Comparison of ENCODE assay signal across 16 cellular contexts in the genomic region with DNA sequence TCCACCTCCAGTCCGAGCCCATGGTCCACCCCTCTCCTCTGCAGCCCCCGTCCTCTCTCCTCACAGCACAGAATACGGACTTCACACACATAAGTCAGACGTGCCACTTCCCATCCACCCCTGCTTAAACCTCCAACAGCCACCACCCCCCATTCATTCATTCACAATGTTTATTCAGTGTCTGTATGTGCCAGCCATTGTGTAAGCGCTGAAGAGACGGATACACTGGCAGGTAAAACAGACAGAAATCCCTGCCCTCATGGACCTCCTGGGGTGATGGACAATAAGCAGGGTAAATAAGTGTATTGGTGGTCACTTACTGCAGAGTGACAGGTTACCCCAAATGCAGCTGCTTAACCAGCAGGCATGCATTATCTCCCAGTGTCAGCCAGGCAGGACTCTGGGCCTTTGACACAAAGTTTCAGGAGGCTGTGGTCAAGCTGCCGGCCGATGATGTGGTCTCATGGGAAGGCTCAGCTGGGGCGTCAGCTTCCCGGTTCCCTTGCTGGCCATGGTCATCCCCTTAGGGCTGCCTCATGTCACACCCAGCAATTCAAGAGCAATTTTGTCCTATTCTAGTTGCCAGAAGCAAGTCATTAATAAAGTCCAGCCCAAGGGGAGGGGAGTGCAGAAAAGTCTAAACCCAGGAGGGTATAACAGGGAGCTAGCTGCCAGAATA. TPM values are rescaled to one million over a fixed set of nuclear protein-coding genes. Genes with fewer than 3 reads are reported as not detected.
DNase-seq lines count a peak whose midpoint lies in the region; ATAC-seq and TF ChIP-seq lines count a peak whose summit lies in the region.
"Had no signal": no experiment of that assay in that cellular context is flagged by ENCODE, and none has a peak within 500 bp of the region (broad histone marks: within the 10 kb centered on the region; RNA-seq: fewer than 3 reads in every experiment).

No MANE protein-coding gene starts in this region.

- peak overlapping the region; percentile 39 for H3K27ac Mint-ChIP-seq in activated T-cell treated with anti-CD3 and anti-CD28 coated beads, Interleukin-2, amount 50 U/mL, for 24 hours
- H3K27ac Mint-ChIP-seq in activated CD4-positive, alpha-beta memory T cell treated with anti-CD3 and anti-CD28 coated beads for 36 hours, result peak overlapping the region; percentile 8
- H3K27ac Mint-ChIP-seq in natural killer cell treated with Interleukin-12 subunit alpha and Interleukin-12 subunit beta and Interleukin-15 and Interleukin-18, amount 100 ng/mL, for 72 hours, result peak overlapping the region; percentile 60 to 80

- H3K9me3 Mint-ChIP-seq in activated T-cell treated with anti-CD3 and anti-CD28 coated beads, Interleukin-2, amount 50 U/mL, for 24 hours, result no peaks in the 10 kb centered on the region
- no peaks in the 10 kb centered on the region for H3K9me3 Mint-ChIP-seq in activated CD4-positive, alpha-beta memory T cell treated with anti-CD3 and anti-CD28 coated beads for 36 hours
- no peaks in the 10 kb centered on the region for H3K9me3 Mint-ChIP-seq in natural killer cell treated with Interleukin-12 subunit alpha and Interleukin-12 subunit beta and Interleukin-15 and Interleukin-18, amount 100 ng/mL, for 72 hours

- no peak overlapping the region for H3K4me3 ChIP-seq in sigmoid colon
- H3K4me3 ChIP-seq: Peyer's patch had no signal

- ATAC-seq in natural killer cell treated with Interleukin-12 subunit alpha and Interleukin-12 subunit beta and Interleukin-15 and Interleukin-18, amount 100 ng/mL, for 72 hours, result no peak
- ATAC-seq in HG03565 (IDR thresholded peaks at IDR 0.05; ENCODE audit: unreplicated experiment) (no peak), HG03135 (IDR thresholded peaks at IDR 0.05; ENCODE audit: unreplicated experiment) (no peak)

- H3K27me3 Mint-ChIP-seq in activated T-cell treated with anti-CD3 and anti-CD28 coated beads, Interleukin-2, amount 50 U/mL, for 24 hours, result peaks cover 8% of the 10 kb centered on the region
- H3K27me3 Mint-ChIP-seq in activated CD4-positive, alpha-beta memory T cell treated with anti-CD3 and anti-CD28 coated beads for 36 hours, result peaks cover 8% of the 10 kb centered on the region
- H3K27me3 Mint-ChIP-seq in natural killer cell treated with Interleukin-12 subunit alpha and Interleukin-12 subunit beta and Interleukin-15 and Interleukin-18, amount 100 ng/mL, for 72 hours, result peaks cover 0 to 2% of the 10 kb centered on the region in 2 donors

- DNase-seq in activated T-cell treated with anti-CD3 and anti-CD28 coated beads, Interleukin-2, amount 50 U/mL, for 24 hours, result no peak
- DNase-seq in activated T-cell treated with anti-CD3 and anti-CD28 coated beads, Interleukin-2, amount 50 U/mL, for 48 hours, result no peak
- DNase-seq in DMS153 (lab: John Stamatoyannopoulos, UW) (peak; percentile 83), sigmoid colon (no peak)
- DNase-seq in activated CD4-positive, alpha-beta memory T cell treated with anti-CD3 and anti-CD28 coated beads for 36 hours, result no peak
- DNase-seq in natural killer cell treated with Interleukin-12 subunit alpha and Interleukin-12 subunit beta and Interleukin-15 and Interleukin-18, amount 100 ng/mL, for 72 hours (ENCODE audit: low spot score), result no peak
- DNase-seq: activated CD4-positive, alpha-beta T cell treated with anti-CD3 and anti-CD28 coated beads for 1 hour; activated gamma-delta T cell; mesendoderm; NCI-H510A; Peyer's patch; posterior cingulate gyrus had no signal

- peaks cover 0 to 5% (median 3%) of the 10 kb centered on the region in 4 donors for H3K36me3 ChIP-seq in sigmoid colon

- WGBS in sigmoid colon, 2 donors, result 72 to 86% methylated on average over 10 of the region's 10 CpGs

- H3K27ac ChIP-seq in sigmoid colon, result no peak overlapping the region

- TF ChIP-seq EP300 in sigmoid colon (IDR thresholded peaks at IDR 0.05), result no peak

- H3K4me3 Mint-ChIP-seq in activated T-cell treated with anti-CD3 and anti-CD28 coated beads, Interleukin-2, amount 50 U/mL, for 24 hours, result no peak overlapping the region
- H3K4me3 Mint-ChIP-seq in activated CD4-positive, alpha-beta memory T cell treated with anti-CD3 and anti-CD28 coated beads for 36 hours, result peak overlapping the region; percentile 14
- H3K4me3 Mint-ChIP-seq in natural killer cell treated with Interleukin-12 subunit alpha and Interleukin-12 subunit beta and Interleukin-15 and Interleukin-18, amount 100 ng/mL, for 72 hours, result peak overlapping the region; percentile 81

- POLR2A ChIA-PET in activated CD4-positive, alpha-beta memory T cell treated with anti-CD3 and anti-CD28 coated beads for 36 hours (lab: Charles Lee), result interaction anchor here (3.1 kb wide), 1 partner anchor 45 kb away, joined by 12 read pairs; no protein-coding TSS in a partner anchor

- TF ChIP-seq POLR2A in sigmoid colon (IDR thresholded peaks at IDR 0.05), result no peak

- CTCF ChIA-PET in activated CD4-positive, alpha-beta memory T cell treated with anti-CD3 and anti-CD28 coated beads for 36 hours (lab: Charles Lee), result no interaction called here

- H3K9me3 ChIP-seq in sigmoid colon, result peaks cover 0 to 4% (median 0%) of the 10 kb centered on the region in 4 donors
- H3K9me3 ChIP-seq: Peyer's patch had no signal

- intact Hi-C loops in activated CD4-positive, alpha-beta memory T cell treated with anti-CD3 and anti-CD28 coated beads for 36 hours (cut with micrococcal nuclease), result loop anchor here (5.0 kb wide), 2 partner anchors 43 to 203 kb away; a partner anchor contains a TSS
- intact Hi-C loops in sigmoid colon (cut with DNase I), result no loop called here

- TF ChIP-seq CTCF in sigmoid colon (IDR thresholded peaks at IDR 0.05), result no peak

- peaks cover 18% of the 10 kb centered on the region for H3K4me1 Mint-ChIP-seq in activated T-cell treated with anti-CD3 and anti-CD28 coated beads, Interleukin-2, amount 50 U/mL, for 24 hours (ENCODE audit: low read depth)
- peaks cover 9% of the 10 kb centered on the region for H3K4me1 Mint-ChIP-seq in activated CD4-positive, alpha-beta memory T cell treated with anti-CD3 and anti-CD28 coated beads for 36 hours (ENCODE audit: low read depth)
- peaks cover 18 to 24% of the 10 kb centered on the region in 2 donors for H3K4me1 Mint-ChIP-seq in natural killer cell treated with Interleukin-12 subunit alpha and Interleukin-12 subunit beta and Interleukin-15 and Interleukin-18, amount 100 ng/mL, for 72 hours (ENCODE audit: low read depth in 2 of 2)

- peaks cover 19% of the 10 kb centered on the region for H3K36me3 Mint-ChIP-seq in activated T-cell treated with anti-CD3 and anti-CD28 coated beads, Interleukin-2, amount 50 U/mL, for 24 hours (ENCODE audit: low read depth)
- peaks cover 10% of the 10 kb centered on the region for H3K36me3 Mint-ChIP-seq in activated CD4-positive, alpha-beta memory T cell treated with anti-CD3 and anti-CD28 coated beads for 36 hours
- H3K36me3 Mint-ChIP-seq in natural killer cell treated with Interleukin-12 subunit alpha and Interleukin-12 subunit beta and Interleukin-15 and Interleukin-18, amount 100 ng/mL, for 72 hours, result no peaks in the 10 kb centered on the region

- peaks cover 0 to 36% (median 23%) of the 10 kb centered on the region in 4 donors for H3K4me1 ChIP-seq in sigmoid colon

- peaks cover 21 to 41% (median 31%) of the 10 kb centered on the region in 3 donors for H3K27me3 ChIP-seq in sigmoid colon

RNA-seq across cellular contexts. Expression of a gene that starts 1.9 kb away (rescaled TPM):
- 10 to 100 TPM; 71.0 to 71.2 TPM for total RNA-seq in activated CD4-positive, alpha-beta memory T cell treated with anti-CD3 and anti-CD28 coated beads for 36 hours
- 100 to 1,000 TPM in 1 of 2 donors, 10 to 100 TPM in 1; 64.0 to 118 TPM for total RNA-seq in natural killer cell treated with Interleukin-12 subunit alpha and Interleukin-12 subunit beta and Interleukin-15 and Interleukin-18, amount 100 ng/mL, for 72 hours
- 10 to 100 TPM; 28.0 to 38.0 (median 36.2) TPM for total RNA-seq in sigmoid colon
- polyA plus RNA-seq in sigmoid colon, result 10 to 100 TPM; 28.4 to 80.9 (median 40.8) TPM

RNA-seq across cellular contexts. Expression of a gene that starts 6.0 kb away (rescaled TPM):
- under 1 TPM; 0.43 to 0.61 TPM for total RNA-seq in activated CD4-positive, alpha-beta memory T cell treated with anti-CD3 and anti-CD28 coated beads for 36 hours
- total RNA-seq in natural killer cell treated with Interleukin-12 subunit alpha and Interleukin-12 subunit beta and Interleukin-15 and Interleukin-18, amount 100 ng/mL, for 72 hours, result 10 to 100 TPM in 1 of 2 donors, 1 to 10 TPM in 1; 4.3 to 38.2 TPM
- 1 to 10 TPM in 1 of 4 donors, not detected in 3; 1.4 TPM for total RNA-seq in sigmoid colon
- 1 to 10 TPM in 1 of 3 donors, not detected in 2; 4.7 TPM for polyA plus RNA-seq in sigmoid colon
- total RNA-seq: frontal cortex had no signal

RNA-seq across cellular contexts. Expression of a gene that starts 7.6 kb away (rescaled TPM):
- not detected for total RNA-seq in activated CD4-positive, alpha-beta memory T cell treated with anti-CD3 and anti-CD28 coated beads for 36 hours
- under 1 TPM in 1 of 2 donors, not detected in 1; 0.21 TPM for total RNA-seq in natural killer cell treated with Interleukin-12 subunit alpha and Interleukin-12 subunit beta and Interleukin-15 and Interleukin-18, amount 100 ng/mL, for 72 hours
- 1 to 10 TPM in 1 of 4 donors, under 1 TPM in 3; 0.14 to 1.1 (median 0.43) TPM for total RNA-seq in sigmoid colon
- under 1 TPM in 1 of 3 donors, not detected in 2; 0.50 TPM for polyA plus RNA-seq in sigmoid colon
- total RNA-seq: HT1080 had no signal

RNA-seq across cellular contexts. Expression of a gene that starts 13.1 kb away (rescaled TPM):
- not detected for total RNA-seq in activated CD4-positive, alpha-beta memory T cell treated with anti-CD3 and anti-CD28 coated beads for 36 hours
- total RNA-seq in natural killer cell treated with Interleukin-12 subunit alpha and Interleukin-12 subunit beta and Interleukin-15 and Interleukin-18, amount 100 ng/mL, for 72 hours, result 1 to 10 TPM; 1.7 to 4.4 TPM
- total RNA-seq in sigmoid colon, result 10 to 100 TPM; 11.8 to 36.6 (median 32.4) TPM
- polyA plus RNA-seq in sigmoid colon, result 100 to 1,000 TPM in 1 of 3 donors, 10 to 100 TPM in 1, 1 to 10 TPM in 1; 8.3 to 218 (median 24.0) TPM
- total RNA-seq: HT1080 had no signal

RNA-seq across cellular contexts. Expression of a gene that starts 37.7 kb away (rescaled TPM):
- total RNA-seq in activated CD4-positive, alpha-beta memory T cell treated with anti-CD3 and anti-CD28 coated beads for 36 hours, result 10 to 100 TPM; 22.1 to 22.9 TPM
- total RNA-seq in natural killer cell treated with Interleukin-12 subunit alpha and Interleukin-12 subunit beta and Interleukin-15 and Interleukin-18, amount 100 ng/mL, for 72 hours, result 100 to 1,000 TPM in 1 of 2 donors, 10 to 100 TPM in 1; 77.6 to 109 TPM
- total RNA-seq in sigmoid colon, result 10 to 100 TPM in 3 of 4 donors, 1 to 10 TPM in 1; 9.2 to 19.7 (median 13.2) TPM
- 10 to 100 TPM in 1 of 3 donors, 1 to 10 TPM in 2; 6.0 to 28.6 (median 9.0) TPM for polyA plus RNA-seq in sigmoid colon

Comparison
In these comparisons a context has a peak if more than half of its experiments do, and no peak if none do; other contexts are left out.
1. H3K27ac Mint-ChIP-seq: peak in every context shown above with its lines; median percentile 70 in natural killer cell treated with Interleukin-12 subunit alpha and Interleukin-12 subunit beta and Interleukin-15 and Interleukin-18, amount 100 ng/mL, for 72 hours; 39 in activated T-cell treated with anti-CD3 and anti-CD28 coated beads, Interleukin-2, amount 50 U/mL, for 24 hours; 8 in activated CD4-positive, alpha-beta memory T cell treated with anti-CD3 and anti-CD28 coated beads for 36 hours.